In genomic region chr6:90393232-90393884, GRCh38 we compare ENCODE assay signal across 8 cellular contexts.
DNase-seq lines count a peak whose midpoint lies in the region; ATAC-seq and TF ChIP-seq lines count a peak whose summit lies in the region.

No MANE protein-coding gene starts in this region.

- H3K4me1 ChIP-seq in liver (ENCODE audit: control insufficient read depth in 4 of 4, insufficient read depth in 4 of 4, low read length in 3 of 4): no peaks in the 10 kb centered on the region

- DNase-seq in GM10266 (ENCODE audit: extremely low spot score) (peak; percentile 27), NCI-H345 (lab: John Stamatoyannopoulos, UW) (peak; percentile 42), cerebellum (ENCODE audit: low spot score) (peak; percentile 59), cortex of kidney (lab: John Stamatoyannopoulos, UW) (no peak)
- peak; percentile 65 for DNase-seq in activated CD4-positive, CD25-positive, alpha-beta regulatory T cell treated with anti-CD3 and anti-CD28 coated beads, Interleukin-2, amount 50 U/mL, for 72 hours
- DNase-seq in stimulated activated CD8-positive, alpha-beta memory T cell treated with anti-CD3 and anti-CD28 coated beads, Interleukin-2, amount 100 ng/mL, for 1 hour (ENCODE audit: low read depth in 2 of 2): peak; percentile 27 to 53

- no peak overlapping the region for H3K27ac ChIP-seq in liver (ENCODE audit: low read depth in 1 of 2, low read length in 2 of 2)

- no peaks in the 10 kb centered on the region for H3K36me3 ChIP-seq in liver (ENCODE audit: control insufficient read depth in 4 of 4, insufficient read depth in 3 of 4, low read depth in 1 of 4, low read length in 3 of 4)

- H3K27me3 ChIP-seq in liver (ENCODE audit: control insufficient read depth in 4 of 4, insufficient read depth in 4 of 4, low read length in 3 of 4): no peaks in the 10 kb centered on the region

- 27% methylated on average over 7 of the region's 7 CpGs for WGBS in liver

- H3K9me3 ChIP-seq in liver (ENCODE audit: control insufficient read depth in 4 of 4, low read length in 3 of 4): no peaks in the 10 kb centered on the region

- TF ChIP-seq RAD21 in liver (IDR thresholded peaks at IDR 0.05): peak; percentile 93 to 95

- peak; percentile 70 for ATAC-seq in HG02798 (IDR thresholded peaks at IDR 0.05; ENCODE audit: poor library complexity, unreplicated experiment)

- TF ChIP-seq CTCF in GM10266 (IDR thresholded peaks at IDR 0.05; ENCODE audit: control insufficient read depth, insufficient read depth, low read depth, missing control alignments) (peak; percentile 80), liver (IDR thresholded peaks at IDR 0.05; ENCODE audit: low read depth, low read length, missing input control) (peak; percentile 79)

- H3K9ac ChIP-seq in liver (ENCODE audit: low read depth in 1 of 2, low read length in 2 of 2): no peak overlapping the region

- no peak overlapping the region for H3K4me3 ChIP-seq in liver (ENCODE audit: low read depth in 1 of 3, low read length in 3 of 3)

TF ChIP-seq in liver, 16 proteins besides CTCF, POLR2A, EP300 and RAD21:
- TF ChIP-seq RXRA (IDR thresholded peaks at IDR 0.05) (peak in 1 of 2 donors; percentile 24), SP1 (IDR thresholded peaks at IDR 0.05) (no peak), ZBTB33 (IDR thresholded peaks at IDR 0.05) (no peak), GABPA (IDR thresholded peaks at IDR 0.05 in 1 of 2, conservative IDR thresholded peaks at IDR 0.05 in 1 of 2) (no peak), ATF3 (IDR thresholded peaks at IDR 0.05) (no peak), FOXA2 (IDR thresholded peaks at IDR 0.05) (no peak), HNF4A (conservative IDR thresholded peaks at IDR 0.05) (no peak)
TF ChIP-seq in liver: peak in this region for 1.
